18 cellular contexts compared by ENCODE assay signal in the genomic region with DNA sequence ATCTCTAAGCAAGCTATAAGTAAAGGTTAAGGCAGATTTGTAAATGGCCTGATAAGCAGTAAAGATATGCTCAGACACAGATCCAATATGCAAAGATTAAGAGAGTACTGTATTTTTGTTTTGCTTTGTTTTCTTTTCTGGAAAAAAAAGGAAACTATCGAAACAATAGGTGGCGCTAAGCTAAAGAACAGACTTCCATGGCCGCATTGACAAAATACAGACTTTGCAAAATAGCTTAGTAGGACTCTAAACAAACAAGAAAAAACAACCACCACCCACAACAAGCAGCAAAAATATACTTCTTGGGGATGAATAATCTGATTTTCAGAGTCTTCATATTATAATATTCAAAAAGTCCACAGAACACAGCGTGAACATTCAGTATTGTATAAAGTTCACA.
DNase-seq lines count a peak whose midpoint lies in the region; ATAC-seq and TF ChIP-seq lines count a peak whose summit lies in the region.
"Had no signal": no experiment of that assay in that cellular context is flagged by ENCODE, and none has a peak within 500 bp of the region (broad histone marks: within the 10 kb centered on the region; RNA-seq: fewer than 3 reads in every experiment).

No MANE protein-coding gene starts in this region.

- no peaks in the 10 kb centered on the region for H3K9me3 ChIP-seq in A673 (ENCODE audit: low read depth, low read length, poor library complexity, severe bottlenecking)

- TF ChIP-seq CTCF in A673 (conservative IDR thresholded peaks at IDR 0.05; ENCODE audit: low read depth, low read length) (peak; percentile 60), RWPE1 (conservative IDR thresholded peaks at IDR 0.05; ENCODE audit: low read depth) (peak; percentile 24; the same call in 1 of the 2 replicates), foreskin keratinocyte (conservative IDR thresholded peaks at IDR 0.05) (peak; percentile 67), foreskin fibroblast (IDR thresholded peaks at IDR 0.05; ENCODE audit: low read depth, low read length) (no peak)

- no TSS peak for BruUV-seq in A673 (replicated peaks; lab: Mats Ljungman, UMichigan)

- ATAC-seq in foreskin keratinocyte, result no peak
- ATAC-seq: activated CD4-positive, CD25-positive, alpha-beta regulatory T cell treated with anti-CD3 and anti-CD28 coated beads, Interleukin-2, amount 50 U/mL, for 24 hours; effector memory CD8-positive, alpha-beta T cell; left cardiac atrium had no signal

- no peaks in the 10 kb centered on the region for H3K27me3 ChIP-seq in A673 (replicated peaks; ENCODE audit: insufficient read depth, low read depth, low read length, poor library complexity)
- H3K27me3 ChIP-seq in H7 (ENCODE audit: control insufficient read depth, insufficient read depth, low read length), result no peaks in the 10 kb centered on the region
- H3K27me3 ChIP-seq in foreskin keratinocyte, result no peaks in the 10 kb centered on the region

- H3K4me3 ChIP-seq in A673 (ENCODE audit: low read depth, low read length, poor library complexity, severe bottlenecking) (no peak overlapping the region), H7 (ENCODE audit: insufficient read depth, low read depth, low read length) (no peak overlapping the region), foreskin fibroblast (ENCODE audit: low read depth in 1 of 2, low read length in 2 of 2) (no peak overlapping the region)

- CTCF ChIA-PET in A673 (lab: Charles Lee), result interaction anchor here (0.6 kb wide), 1 partner anchor 338 kb away, joined by 4 read pairs; no protein-coding TSS in a partner anchor
- CTCF ChIA-PET in RWPE1 (lab: Yijun Ruan, JAX), result interaction anchor here (0.6 to 0.7 kb wide), 2 partner anchors 39 to 149 kb away, joined by 3 to 7 read pairs; no protein-coding TSS in a partner anchor

- H3K36me3 ChIP-seq in A673 (ENCODE audit: insufficient read depth, low read length, poor library complexity, severe bottlenecking) (no peaks in the 10 kb centered on the region), H7 (replicated peaks; ENCODE audit: control insufficient read depth, insufficient read depth, low read length) (no peaks in the 10 kb centered on the region)

- DNase-seq in A673 (ENCODE audit: low spot score) (peak; percentile 10), H7 (peak; percentile 2), RWPE1 (ENCODE audit: low spot score) (no peak), foreskin keratinocyte (no peak), NCI-H82 (lab: John Stamatoyannopoulos, UW) (no peak), foreskin fibroblast (no peak), posterior cingulate gyrus (no peak)
- no peak for DNase-seq in activated CD8-positive, alpha-beta memory T cell treated with anti-CD3 and anti-CD28 coated beads for 24 hours
- DNase-seq: central memory CD4-positive, alpha-beta T cell; effector memory CD8-positive, alpha-beta T cell; GF-D8; left cardiac atrium; NCI-H1436 treated with DMSO at 0.1 percent for 48 hours; NCI-H345; retina; stimulated activated naive CD4-positive, alpha-beta T cell treated with Interleukin-2 at 50 U/mL for 16 hours; T-helper 2 cell had no signal

- H3K4me1 ChIP-seq in A673 (ENCODE audit: insufficient read depth, low read length, poor library complexity, severe bottlenecking) (no peaks in the 10 kb centered on the region), foreskin keratinocyte (no peaks in the 10 kb centered on the region)

- POLR2A ChIA-PET in A673 (lab: Charles Lee; ENCODE audit: low non-redundant PET), result no interaction called here
- POLR2A ChIA-PET in RWPE1 (lab: Yijun Ruan, JAX; ENCODE audit: low non-redundant PET), result no interaction called here

- intact Hi-C loops in A673 (cut with micrococcal nuclease; ENCODE audit: unreplicated experiment) (loop anchor here (10.0 kb wide), 1 partner anchor 149 kb away; no protein-coding TSS in a partner anchor), posterior cingulate gyrus (cut with DNase I) (no loop called here)

- H3K27ac ChIP-seq in A673 (ENCODE audit: low read depth, low read length, poor library complexity, severe bottlenecking), result no peak overlapping the region
- H3K27ac ChIP-seq in RWPE1, result no peak overlapping the region
- no peak overlapping the region for H3K27ac ChIP-seq in foreskin keratinocyte

Comparison
In these comparisons a context has a peak if more than half of its experiments do, and no peak if none do; other contexts are left out.
1. DNase-seq: peak in A673 (single experiment) and H7 (single experiment); none in RWPE1 (single experiment), foreskin keratinocyte (0 of 2), NCI-H82 (single experiment), foreskin fibroblast (0 of 2), posterior cingulate gyrus (0 of 10) and activated CD8-positive, alpha-beta memory T cell treated with anti-CD3 and anti-CD28 coated beads for 24 hours (single experiment).